ENCODE assay signal across 14 cellular contexts in genomic region chr15:100733786-100734185, GRCh38.
DNase-seq lines count a peak whose midpoint lies in the region; ATAC-seq, FAIRE-seq and TF ChIP-seq lines count a peak whose summit lies in the region.
"Had no signal": no experiment of that assay in that cellular context is flagged by ENCODE, and none has a peak within 500 bp of the region (broad histone marks: within the 10 kb centered on the region; RNA-seq: fewer than 3 reads in every experiment).

No MANE protein-coding gene starts in this region.

- CTCF ChIA-PET in Caco-2 (lab: Charles Lee), result interaction anchor here (0.6 to 0.9 kb wide), 2 partner anchors 139 to 265 kb away, joined by 3 read pairs; no protein-coding TSS in a partner anchor

- H3K4me1 ChIP-seq in Caco-2 (peaks cover 19% of the 10 kb centered on the region), muscle layer of colon (ENCODE audit: insufficient read depth, low read length) (peaks cover 14% of the 10 kb centered on the region), small intestine (ENCODE audit: control insufficient read depth in 2 of 2, insufficient read depth in 1 of 2, low read depth in 1 of 2, low read length in 1 of 2) (peaks cover 0 to 5% of the 10 kb centered on the region in 2 donors), psoas muscle (peaks cover 7% of the 10 kb centered on the region)

- peak overlapping the region; percentile 94 for H3K27ac Mint-ChIP-seq in Caco-2 (ENCODE audit: unreplicated experiment)
- H3K27ac Mint-ChIP-seq in mesothelial cell of epicardium, result no peak overlapping the region

- H3K27ac ChIP-seq in muscle layer of colon (ENCODE audit: low read depth, low read length) (peak overlapping the region; percentile 25), small intestine (ENCODE audit: low read depth in 1 of 2, low read length in 1 of 2) (no peak overlapping the region), psoas muscle (no peak overlapping the region)

- H3K9me3 ChIP-seq in Caco-2, result no peaks in the 10 kb centered on the region; the same call in 1 of the 2 replicates
- no peaks in the 10 kb centered on the region for H3K9me3 ChIP-seq in muscle layer of colon (ENCODE audit: low read length)
- H3K9me3 ChIP-seq in small intestine (ENCODE audit: control insufficient read depth, low read depth), result no peaks in the 10 kb centered on the region
- H3K9me3 ChIP-seq in psoas muscle, result no peaks in the 10 kb centered on the region

- peaks cover 5% of the 10 kb centered on the region for H3K36me3 Mint-ChIP-seq in Caco-2 (ENCODE audit: insufficient read depth, unreplicated experiment)
- no peaks in the 10 kb centered on the region for H3K36me3 Mint-ChIP-seq in mesothelial cell of epicardium
- H3K36me3 Mint-ChIP-seq: brain had no signal

- TF ChIP-seq CTCF in Caco-2 (IDR thresholded peaks at IDR 0.05; ENCODE audit: insufficient read depth in 1 of 2, low read depth in 1 of 2, low read length in 1 of 2, severe bottlenecking in 1 of 2, unreplicated experiment in 1 of 2) (no peak), bronchial epithelial cell (IDR thresholded peaks at IDR 0.05; ENCODE audit: insufficient read depth, low read length, severe bottlenecking) (no peak), psoas muscle (IDR thresholded peaks at IDR 0.05) (no peak), mesothelial cell of epicardium (IDR thresholded peaks at IDR 0.05; ENCODE audit: unreplicated experiment) (no peak)

- H3K36me3 ChIP-seq in Caco-2 (ENCODE audit: control insufficient read depth, insufficient read depth, low read length) (no peaks in the 10 kb centered on the region), bronchial epithelial cell (ENCODE audit: control insufficient read depth, insufficient read depth, low read length) (no peaks in the 10 kb centered on the region), muscle layer of colon (ENCODE audit: insufficient read depth, low read length) (no peaks in the 10 kb centered on the region), small intestine (ENCODE audit: control insufficient read depth in 2 of 2, insufficient read depth in 2 of 2, low read length in 2 of 2) (no peaks in the 10 kb centered on the region), psoas muscle (ENCODE audit: insufficient read depth in 1 of 2, low read depth in 1 of 2) (no peaks in the 10 kb centered on the region)

- DNase-seq in Caco-2, result no peak
- DNase-seq in NCI-H226, result peak; percentile 86
- peak; percentile 82 for DNase-seq in bronchial epithelial cell (ENCODE audit: low read depth)
- no peak for DNase-seq in small intestine
- DNase-seq in psoas muscle, result no peak
- DNase-seq in activated naive CD4-positive, alpha-beta T cell treated with anti-CD3 and anti-CD28 coated beads, Interleukin-2, amount 50 U/mL, for 16 hours, result no peak
- DNase-seq in mesothelial cell of epicardium (ENCODE audit: low spot score in 2 of 2, unreplicated experiment in 2 of 2), result no peak
- DNase-seq: activated CD4-positive, CD25-positive, alpha-beta regulatory T cell treated with anti-CD3 and anti-CD28 coated beads, Interleukin-2, amount 50 U/mL, for 72 hours; activated gamma-delta T cell treated with Interleukin-2 at 50 U/mL for 16 hours; left ventricle myocardium superior; NCI-H146; SIG-M5 had no signal

- FAIRE-seq in bronchial epithelial cell (lab: Jason Lieb, UNC), result no peak
- no peak for FAIRE-seq in small intestine (lab: Jason Lieb, UNC)

- peaks cover 32% of the 10 kb centered on the region for H3K4me1 Mint-ChIP-seq in Caco-2 (ENCODE audit: low read depth, unreplicated experiment)
- H3K4me1 Mint-ChIP-seq in mesothelial cell of epicardium, result peaks cover 6% of the 10 kb centered on the region

- H3K4me3 Mint-ChIP-seq in Caco-2 (ENCODE audit: unreplicated experiment) (no peak overlapping the region), mesothelial cell of epicardium (no peak overlapping the region)
- H3K4me3 Mint-ChIP-seq: brain had no signal

- 61 to 76% (median 69%) methylated on average over 3 of the region's 3 CpGs for WGBS in small intestine, 3 donors
- 47 to 82% (median 54%) methylated on average over 3 of the region's 3 CpGs for WGBS in psoas muscle, 3 donors

- H3K27me3 ChIP-seq in Caco-2 (replicated peaks; ENCODE audit: control insufficient read depth, insufficient read depth, low read length), result no peaks in the 10 kb centered on the region
- no peaks in the 10 kb centered on the region for H3K27me3 ChIP-seq in bronchial epithelial cell (ENCODE audit: control insufficient read depth, insufficient read depth, low read length)
- H3K27me3 ChIP-seq in muscle layer of colon (ENCODE audit: control insufficient read depth in 1 of 2, insufficient read depth in 2 of 2, low read length in 2 of 2), result no peaks in the 10 kb centered on the region
- no peaks in the 10 kb centered on the region for H3K27me3 ChIP-seq in small intestine (ENCODE audit: control insufficient read depth in 2 of 2, insufficient read depth in 2 of 2, low read length in 2 of 2)
- peaks cover 0 to 3% (median 0%) of the 10 kb centered on the region in 3 donors for H3K27me3 ChIP-seq in psoas muscle (ENCODE audit: insufficient read depth in 3 of 3, low read length in 2 of 3)

- H3K27me3 Mint-ChIP-seq in Caco-2 (ENCODE audit: insufficient read depth, unreplicated experiment) (no peaks in the 10 kb centered on the region), mesothelial cell of epicardium (ENCODE audit: low read depth) (no peaks in the 10 kb centered on the region)

- no peak for ATAC-seq in psoas muscle

- H3K4me3 ChIP-seq in Caco-2 (ENCODE audit: low read depth, low read length) (no peak overlapping the region), bronchial epithelial cell (ENCODE audit: low read depth, low read length) (no peak overlapping the region), muscle layer of colon (ENCODE audit: low read depth in 1 of 2, low read length in 2 of 2) (no peak overlapping the region), small intestine (ENCODE audit: low read depth in 1 of 2, low read length in 2 of 2) (no peak overlapping the region), psoas muscle (no peak overlapping the region)

- intact Hi-C loops in Caco-2 (cut with micrococcal nuclease; ENCODE audit: unreplicated experiment) (loop anchor here (5.0 kb wide), 1 partner anchor 139 kb away; no protein-coding TSS in a partner anchor), psoas muscle (cut with DNase I) (no loop called here)

- BruUV-seq in Caco-2 (replicated peaks; lab: Mats Ljungman, UMichigan), result no TSS peak

- H3K9me3 Mint-ChIP-seq in Caco-2 (ENCODE audit: unreplicated experiment), result peaks cover 10% of the 10 kb centered on the region
- no peaks in the 10 kb centered on the region for H3K9me3 Mint-ChIP-seq in mesothelial cell of epicardium

- POLR2A ChIA-PET in Caco-2 (lab: Charles Lee), result no interaction called here

- no peak overlapping the region for H3K9ac ChIP-seq in muscle layer of colon (ENCODE audit: low read length)

Comparison
In these comparisons a context has a peak if more than half of its experiments do, and no peak if none do; other contexts are left out.
1. DNase-seq: peak in NCI-H226 (single experiment) and bronchial epithelial cell (single experiment); none in Caco-2 (0 of 2), small intestine (single experiment), psoas muscle (0 of 2), activated naive CD4-positive, alpha-beta T cell treated with anti-CD3 and anti-CD28 coated beads, Interleukin-2, amount 50 U/mL, for 16 hours (single experiment) and mesothelial cell of epicardium (0 of 2).